In genomic region chr19:19485161-19485997, GRCh38 we compare ENCODE assay signal across 13 cellular contexts. TPM values are rescaled to one million over a fixed set of nuclear protein-coding genes. Genes with fewer than 3 reads are reported as not detected.
A peak's percentile ranks its signal among the peaks of the same experiment; 100 is the strongest.
DNase-seq lines count a peak whose midpoint lies in the region; ATAC-seq and TF ChIP-seq lines count a peak whose summit lies in the region.
"Had no signal": no experiment of that assay in that cellular context is flagged by ENCODE, and none has a peak within 500 bp of the region (broad histone marks: within the 10 kb centered on the region; RNA-seq: fewer than 3 reads in every experiment).

No MANE protein-coding gene starts in this region.

- H3K27me3 ChIP-seq in CD8-positive, alpha-beta memory T cell (ENCODE audit: insufficient read depth, low read length, poor library complexity, severe bottlenecking), result no peaks in the 10 kb centered on the region
- H3K27me3 ChIP-seq in effector memory CD4-positive, alpha-beta T cell (replicated peaks; ENCODE audit: control insufficient read depth, insufficient read depth, low read length, poor library complexity, severe bottlenecking), result no peaks in the 10 kb centered on the region
- no peaks in the 10 kb centered on the region for H3K27me3 ChIP-seq in naive thymus-derived CD4-positive, alpha-beta T cell (ENCODE audit: control insufficient read depth in 2 of 2, insufficient read depth in 2 of 2, low read length in 2 of 2)

- H3K4me3 Mint-ChIP-seq in CD8-positive, alpha-beta memory T cell, result no peak overlapping the region
- peak overlapping the region in 3 of 10 donors; percentile 16 to 47 (median 25) for H3K4me3 Mint-ChIP-seq in naive thymus-derived CD4-positive, alpha-beta T cell

- peaks cover 0 to 43% (median 3%) of the 10 kb centered on the region in 3 donors for H3K36me3 Mint-ChIP-seq in CD8-positive, alpha-beta memory T cell
- H3K36me3 Mint-ChIP-seq in naive thymus-derived CD4-positive, alpha-beta T cell, result peaks cover 0 to 9% (median 0%) of the 10 kb centered on the region in 5 donors

- no peak for ATAC-seq in naive thymus-derived CD4-positive, alpha-beta T cell
- ATAC-seq in esophagus mucosa (no peak), HG03439 (IDR thresholded peaks at IDR 0.05; ENCODE audit: unreplicated experiment) (no peak)

- DNase-seq in CD8-positive, alpha-beta memory T cell, result no peak
- DNase-seq in LHCN-M2 (ENCODE audit: low read depth) (peak; percentile 70), GM20000 (ENCODE audit: low spot score) (no peak), NOMO-1 treated with dmso at 0.1 percent for 144 hours (lab: John Stamatoyannopoulos, UW; ENCODE audit: unreplicated experiment) (no peak)
- no peak for DNase-seq in effector memory CD4-positive, alpha-beta T cell
- no peak for DNase-seq in naive thymus-derived CD4-positive, alpha-beta T cell
- DNase-seq: activated CD4-positive, alpha-beta T cell treated with anti-CD3 and anti-CD28 coated beads, Interleukin-2, amount 50 U/mL, for 1 hour; left cardiac atrium; NCI-H526 treated with DMSO at 0.1 percent for 48 hours; stimulated activated CD4-positive, alpha-beta T cell treated with anti-CD3 and anti-CD28 coated beads, Interleukin-1b, Interleukin-23, amount 100 ng/mL, for 48 hours had no signal

- H3K4me3 ChIP-seq in CD8-positive, alpha-beta memory T cell (ENCODE audit: low read length), result no peak overlapping the region
- no peak overlapping the region for H3K4me3 ChIP-seq in effector memory CD4-positive, alpha-beta T cell (ENCODE audit: insufficient read depth, low read depth, low read length, poor library complexity, severe bottlenecking)
- no peak overlapping the region for H3K4me3 ChIP-seq in naive thymus-derived CD4-positive, alpha-beta T cell (ENCODE audit: low read length)

- CTCF ChIA-PET in CD8-positive, alpha-beta memory T cell (lab: Charles Lee), result interaction anchor here (1.1 to 1.5 kb wide), 3 partner anchors 80 to 124 kb away, joined by 3 to 5 read pairs (median 3); no protein-coding TSS in a partner anchor
- CTCF ChIA-PET in naive thymus-derived CD4-positive, alpha-beta T cell (lab: Charles Lee), result interaction anchor here (1.1 kb wide), 1 partner anchor 81 kb away, joined by 3 read pairs; the partner anchor contains the start of gene GATAD2A

- H3K4me1 ChIP-seq in CD8-positive, alpha-beta memory T cell (ENCODE audit: insufficient read depth, low read length), result peaks cover 65% of the 10 kb centered on the region
- peaks cover 39% of the 10 kb centered on the region for H3K4me1 ChIP-seq in effector memory CD4-positive, alpha-beta T cell (ENCODE audit: control insufficient read depth, insufficient read depth, low read length, poor library complexity, severe bottlenecking)
- H3K4me1 ChIP-seq in naive thymus-derived CD4-positive, alpha-beta T cell (ENCODE audit: control insufficient read depth in 2 of 2, insufficient read depth in 2 of 2, low read length in 2 of 2), result peaks cover 32 to 54% of the 10 kb centered on the region in 2 donors

- peaks cover 49 to 86% (median 50%) of the 10 kb centered on the region in 3 donors for H3K4me1 Mint-ChIP-seq in CD8-positive, alpha-beta memory T cell
- peaks cover 38 to 86% (median 74%) of the 10 kb centered on the region in 7 donors for H3K4me1 Mint-ChIP-seq in naive thymus-derived CD4-positive, alpha-beta T cell

- H3K36me3 ChIP-seq in CD8-positive, alpha-beta memory T cell (ENCODE audit: insufficient read depth, low read length), result peaks cover 4% of the 10 kb centered on the region
- peaks cover 21% of the 10 kb centered on the region for H3K36me3 ChIP-seq in effector memory CD4-positive, alpha-beta T cell (ENCODE audit: control insufficient read depth, insufficient read depth, low read length)
- peaks cover 0 to 17% (median 0%) of the 10 kb centered on the region in 3 experiments for H3K36me3 ChIP-seq in naive thymus-derived CD4-positive, alpha-beta T cell (ENCODE audit: control insufficient read depth in 2 of 3, insufficient read depth in 3 of 3, low read length in 3 of 3)

- peaks cover 0 to 3% of the 10 kb centered on the region in 2 donors for H3K27me3 Mint-ChIP-seq in CD8-positive, alpha-beta memory T cell
- H3K27me3 Mint-ChIP-seq in naive thymus-derived CD4-positive, alpha-beta T cell, result no peaks in the 10 kb centered on the region

- no peaks in the 10 kb centered on the region for H3K9me3 Mint-ChIP-seq in CD8-positive, alpha-beta memory T cell
- no peaks in the 10 kb centered on the region for H3K9me3 Mint-ChIP-seq in naive thymus-derived CD4-positive, alpha-beta T cell

- peak overlapping the region; percentile 37 to 100 (median 78) for H3K27ac Mint-ChIP-seq in CD8-positive, alpha-beta memory T cell
- peak overlapping the region; percentile 70 to 99 (median 97) for H3K27ac Mint-ChIP-seq in naive thymus-derived CD4-positive, alpha-beta T cell

- no peak for TF ChIP-seq CTCF in GM20000 (IDR thresholded peaks at IDR 0.05; ENCODE audit: extremely low read depth, missing control alignments)

- peak overlapping the region; percentile 40 for H3K27ac ChIP-seq in CD8-positive, alpha-beta memory T cell (ENCODE audit: low read depth, low read length)
- peak overlapping the region; percentile 32 for H3K27ac ChIP-seq in effector memory CD4-positive, alpha-beta T cell (ENCODE audit: insufficient read depth, low read length, poor library complexity, severe bottlenecking)
- H3K27ac ChIP-seq in naive thymus-derived CD4-positive, alpha-beta T cell (ENCODE audit: low read depth, low read length), result peak overlapping the region; percentile 81
- H3K27ac ChIP-seq: HL-60 had no signal

- no peaks in the 10 kb centered on the region for H3K9me3 ChIP-seq in CD8-positive, alpha-beta memory T cell (ENCODE audit: low read length)
- no peaks in the 10 kb centered on the region for H3K9me3 ChIP-seq in effector memory CD4-positive, alpha-beta T cell (ENCODE audit: control insufficient read depth, low read length)
- no peaks in the 10 kb centered on the region for H3K9me3 ChIP-seq in naive thymus-derived CD4-positive, alpha-beta T cell (ENCODE audit: control insufficient read depth in 2 of 3, low read length in 3 of 3)

- POLR2A ChIA-PET in CD8-positive, alpha-beta memory T cell (lab: Charles Lee), result no interaction called here
- POLR2A ChIA-PET in naive thymus-derived CD4-positive, alpha-beta T cell (lab: Charles Lee), result interaction anchor here (1.4 to 6.4 kb wide), 2 partner anchors 23 to 120 kb away, joined by 5 to 101 read pairs; no protein-coding TSS in a partner anchor

- intact Hi-C loops in naive thymus-derived CD4-positive, alpha-beta T cell (cut with micrococcal nuclease), result loop anchor here (5.0 to 10.0 kb wide), 2 partner anchors 421 to 423 kb away; partner anchors contain the start of gene SLC25A42 (in 2 of the 2)

RNA-seq across cellular contexts. Expression of gene TSSK6, which starts 30.0 kb away (rescaled TPM):
- total RNA-seq in CD8-positive, alpha-beta memory T cell, result 1 to 10 TPM; 3.1 to 3.4 TPM
- 1.4 TPM for polyA plus RNA-seq in CD8-positive, alpha-beta memory T cell
- 2.4 TPM in 2 replicates for total RNA-seq in LHCN-M2 (2014; rRNA removed)
- 1.3 TPM for polyA plus RNA-seq in LHCN-M2 (2012)
- total RNA-seq in naive thymus-derived CD4-positive, alpha-beta T cell, result 10 to 100 TPM in 1 of 5 experiments, 1 to 10 TPM in 4; 3.3 to 11.3 (median 5.2) TPM
- 1 to 10 TPM; 1.4 to 4.2 TPM for polyA plus RNA-seq in naive thymus-derived CD4-positive, alpha-beta T cell
- total RNA-seq in esophagus mucosa, result 1.4 TPM

RNA-seq across cellular contexts. Expression of gene NDUFA13, which starts 30.6 kb away (rescaled TPM):
- total RNA-seq in CD8-positive, alpha-beta memory T cell, result 100 to 1,000 TPM; 337 to 341 TPM
- polyA plus RNA-seq in CD8-positive, alpha-beta memory T cell, result 334 TPM
- total RNA-seq in LHCN-M2 (2014; rRNA removed), result 20.2 and 32.4 TPM in 2 replicates
- polyA plus RNA-seq in LHCN-M2 (2012), result 771 TPM
- 100 to 1,000 TPM; 172 to 362 (median 176) TPM for total RNA-seq in naive thymus-derived CD4-positive, alpha-beta T cell
- 100 to 1,000 TPM; 363 to 380 TPM for polyA plus RNA-seq in naive thymus-derived CD4-positive, alpha-beta T cell
- total RNA-seq in esophagus mucosa, result 314 TPM

RNA-seq across cellular contexts. Expression of gene YJEFN3, which starts 43.3 kb away (rescaled TPM):
- total RNA-seq in CD8-positive, alpha-beta memory T cell, result 1 to 10 TPM; 6.5 to 7.5 TPM
- polyA plus RNA-seq in CD8-positive, alpha-beta memory T cell, result not detected
- total RNA-seq in LHCN-M2 (2014; rRNA removed) (0.69 and 0.90 TPM in 2 replicates), esophagus mucosa (1.00 TPM)
- 0.75 TPM for polyA plus RNA-seq in LHCN-M2 (2012)
- total RNA-seq in naive thymus-derived CD4-positive, alpha-beta T cell, result 10 to 100 TPM in 3 of 5 experiments, 1 to 10 TPM in 2; 3.3 to 18.2 (median 12.7) TPM
- under 1 TPM in 1 of 2 donors, not detected in 1; 0.68 TPM for polyA plus RNA-seq in naive thymus-derived CD4-positive, alpha-beta T cell

RNA-seq across cellular contexts. Expression of gene CILP2, which starts 52.7 kb away (rescaled TPM):
- total RNA-seq in CD8-positive, alpha-beta memory T cell, result under 1 TPM; 0.07 to 0.11 TPM
- polyA plus RNA-seq in CD8-positive, alpha-beta memory T cell, result 0.33 TPM
- total RNA-seq in LHCN-M2 (2014; rRNA removed) (0.06 TPM in 2 replicates), esophagus mucosa (not detected)
- 0.09 TPM for polyA plus RNA-seq in LHCN-M2 (2012)
- total RNA-seq in naive thymus-derived CD4-positive, alpha-beta T cell, result under 1 TPM in 4 of 5 experiments, not detected in 1; 0.32 to 0.53 (median 0.49) TPM
- polyA plus RNA-seq in naive thymus-derived CD4-positive, alpha-beta T cell, result under 1 TPM; 0.27 to 0.69 TPM
